17 cellular contexts compared by ENCODE assay signal in genomic region chr3:42520906-42521305, GRCh38. TPM values are rescaled to one million over a fixed set of nuclear protein-coding genes. Genes with fewer than 3 reads are reported as not detected.
"Had no signal": no experiment of that assay in that cellular context is flagged by ENCODE, and none has a peak within 500 bp of the region (broad histone marks: within the 10 kb centered on the region; RNA-seq: fewer than 3 reads in every experiment).

No MANE protein-coding gene starts in this region.

- H2AFZ ChIP-seq: parathyroid adenoma had no signal

- H3K4me1 Mint-ChIP-seq: immature natural killer cell, memory B cell had no signal

- H3K4me3 ChIP-seq: testis, uterus had no signal

- H3K27me3 ChIP-seq: brain microvascular endothelial cell, testis, uterus had no signal

- H3K36me3 ChIP-seq: brain microvascular endothelial cell, uterus had no signal

- H3K4me1 ChIP-seq: parathyroid adenoma, testis, uterus had no signal

- H3K4me3 Mint-ChIP-seq: activated CD4-positive, alpha-beta memory T cell treated with anti-CD3 and anti-CD28 coated beads, Interleukin-2, amount 10 ng/mL, durations not matched to agents 7 days and 5 days; immature natural killer cell; memory B cell; stimulated activated naive CD8-positive, alpha-beta T cell treated with anti-CD3 and anti-CD28 coated beads, Interleukin-15, amount 100 ng/mL, for 72 hours; T-helper 2 cell treated with Interferon-gamma antibody and Interleukin-4, amounts not matched to agents 5 μg/mL and 100 μg/mL, for 36 hours had no signal

- H3K9me3 ChIP-seq: testis, uterus had no signal

- H3K79me2 ChIP-seq: parathyroid adenoma had no signal

- H3K27ac Mint-ChIP-seq: immature natural killer cell; memory B cell; T-helper 2 cell treated with Interferon-gamma antibody and Interleukin-4, amounts not matched to agents 5 μg/mL and 100 μg/mL, for 36 hours had no signal

- H3K9me3 Mint-ChIP-seq: activated CD4-positive, alpha-beta memory T cell treated with anti-CD3 and anti-CD28 coated beads, Interleukin-2, amount 10 ng/mL, durations not matched to agents 7 days and 5 days; immature natural killer cell; memory B cell; stimulated activated naive CD8-positive, alpha-beta T cell treated with anti-CD3 and anti-CD28 coated beads, Interleukin-15, amount 100 ng/mL, for 72 hours; T-helper 2 cell treated with Interferon-gamma antibody and Interleukin-4, amounts not matched to agents 5 μg/mL and 100 μg/mL, for 36 hours had no signal

- H3K27me3 Mint-ChIP-seq: activated CD4-positive, alpha-beta memory T cell treated with anti-CD3 and anti-CD28 coated beads, Interleukin-2, amount 10 ng/mL, durations not matched to agents 7 days and 5 days; memory B cell; stimulated activated naive CD8-positive, alpha-beta T cell treated with anti-CD3 and anti-CD28 coated beads, Interleukin-15, amount 100 ng/mL, for 72 hours had no signal

- ATAC-seq: esophagus mucosa; SK-N-SH treated with all-trans-retinoic acid at 6 μM for 48 hours; stimulated activated naive CD8-positive, alpha-beta T cell treated with anti-CD3 and anti-CD28 coated beads, Interleukin-15, amount 100 ng/mL, for 72 hours had no signal

- H3K9ac ChIP-seq: parathyroid adenoma had no signal

- H3K36me3 Mint-ChIP-seq: immature natural killer cell, memory B cell had no signal

- H3K27ac ChIP-seq: brain microvascular endothelial cell, parathyroid adenoma, testis, uterus had no signal

- DNase-seq: activated CD4-positive, alpha-beta memory T cell treated with anti-CD3 and anti-CD28 coated beads, Interleukin-2, amount 10 ng/mL, durations not matched to agents 7 days and 5 days; activated CD4-positive, alpha-beta T cell treated with anti-CD3 and anti-CD28 coated beads for 1 hour; activated naive CD4-positive, alpha-beta T cell treated with Interleukin-2 at 50 U/mL for 16 hours; brain microvascular endothelial cell; immature natural killer cell; stimulated activated CD4-positive, alpha-beta T cell treated with anti-CD3 and anti-CD28 coated beads, Interleukin-15, amount 100 ng/mL, for 24 hours; stimulated activated CD4-positive, alpha-beta T cell treated with anti-CD3 and anti-CD28 coated beads, Interleukin-4, amount 100 ng/mL, for 4 hours; stimulated activated naive CD8-positive, alpha-beta T cell treated with anti-CD3 and anti-CD28 coated beads, Interleukin-15, amount 100 ng/mL, for 72 hours; testis; uterus had no signal

RNA-seq across cellular contexts. Expression of gene VIPR1, which starts 18.5 kb away (rescaled TPM):
- total RNA-seq: dermis microvascular lymphatic vessel endothelial cell, fibroblast of villous mesenchyme had no signal
